ENCODE assay signal across 8 cellular contexts in genomic region chr7:100611983-100612729, GRCh38. TPM values are rescaled to one million over a fixed set of nuclear protein-coding genes. Genes with fewer than 3 reads are reported as not detected.
DNase-seq lines count a peak whose midpoint lies in the region; ATAC-seq and TF ChIP-seq lines count a peak whose summit lies in the region.

Gene MOSPD3 (plus strand): TSS chr7:100612540. CDS start chr7:100612792, 252 bp downstream.

- H3K27ac ChIP-seq in heart left ventricle (peak within 1 kb of the TSS; percentile 75 to 98 (median 94)), upper lobe of left lung (peak within 1 kb of the TSS; percentile 80 to 94 (median 90))

- WGBS in heart left ventricle, 4 donors = 0 to 1% (median 0%) methylated on average over 46 to 61 of the region's 61 CpGs
- 0 to 1% methylated on average over 24 to 59 of the region's 61 CpGs for WGBS in upper lobe of left lung, 2 donors

- TF ChIP-seq POLR2A in heart left ventricle (IDR thresholded peaks at IDR 0.05) (peak; percentile 53 to 58), upper lobe of left lung (IDR thresholded peaks at IDR 0.05) (peak; percentile 48 to 93 (median 88))

- no peaks in the 10 kb centered on the region for H3K27me3 ChIP-seq in heart left ventricle
- no peaks in the 10 kb centered on the region for H3K27me3 ChIP-seq in upper lobe of left lung

- in situ Hi-C loops in GM13976 (cut with MboI; ENCODE audit: low sequenced_read_pairs, unreplicated experiment) = no loop called here

- DNase-seq in GM13976 (ENCODE audit: low spot score) (peak; percentile 100), NCI-H146 treated with DMSO at 0.1 percent for 48 hours (lab: John Stamatoyannopoulos, UW; ENCODE audit: unreplicated experiment) (peak; percentile 98), amniotic epithelial cell (ENCODE audit: low read depth) (peak; percentile 99), heart left ventricle (peak; percentile 98 to 99 (median 98)), pons (ENCODE audit: low spot score) (peak; percentile 100), upper lobe of left lung (peak; percentile 99 to 100)

- H3K4me1 ChIP-seq in heart left ventricle = peaks cover 0 to 24% (median 12%) of the 10 kb centered on the region in 12 donors
- H3K4me1 ChIP-seq in upper lobe of left lung = peaks cover 8 to 17% (median 10%) of the 10 kb centered on the region in 4 donors

- no peak for TF ChIP-seq CTCF in GM13976 (IDR thresholded peaks at IDR 0.05; ENCODE audit: borderline replicate concordance, control extremely low read depth, extremely low read depth, insufficient read depth, missing control alignments)
- no peak for TF ChIP-seq CTCF in heart left ventricle (IDR thresholded peaks at IDR 0.05)
- TF ChIP-seq CTCF in upper lobe of left lung (IDR thresholded peaks at IDR 0.05) = peak in 3 of 6 experiments; percentile 28 to 46 (median 29)

- peak; percentile 92 for ATAC-seq in HG02870 (IDR thresholded peaks at IDR 0.05; ENCODE audit: unreplicated experiment)
- ATAC-seq in heart left ventricle = peak; percentile 96 to 98 (median 98)
- ATAC-seq in upper lobe of left lung (ENCODE audit: low FRiP score in 2 of 2) = peak; percentile 98

- no peak for TF ChIP-seq EP300 in upper lobe of left lung (IDR thresholded peaks at IDR 0.05)

- H3K4me3 ChIP-seq in heart left ventricle = peak within 1 kb of the TSS; percentile 54 to 90 (median 76)
- peak within 1 kb of the TSS; percentile 37 to 82 (median 76) for H3K4me3 ChIP-seq in upper lobe of left lung

- intact Hi-C loops in T-helper 1 cell treated with Interleukin-12 subunit alpha and Interleukin-12 subunit beta and Interleukin-4 antibody, amounts not matched to agents 30 ng/mL and 1 ng/mL, for 36 hours (cut with micrococcal nuclease) = loop anchor here (1.0 to 5.0 kb wide), 12 partner anchors 8 to 640 kb away; partner anchors contain the start of genes ACTL6B, FBXO24, GNB2 and LRCH4
- intact Hi-C loops in heart left ventricle (cut with DNase I) = loop anchor here in 7 of 10 donors (1.0 to 10.0 kb wide), 7 partner anchors 25 to 80 kb away; partner anchors contain the start of genes GNB2 (in 4 of the 7), GIGYF1 (in 3 of the 7), FBXO24 (in 2 of the 7) and LRCH4 (in 2 of the 7)

- H3K36me3 ChIP-seq in heart left ventricle (peaks cover 0 to 14% (median 0%) of the 10 kb centered on the region in 9 donors), upper lobe of left lung (peaks cover 0 to 6% (median 3%) of the 10 kb centered on the region in 4 donors)

- H3K9me3 ChIP-seq in heart left ventricle (no peaks in the 10 kb centered on the region), upper lobe of left lung (no peaks in the 10 kb centered on the region)

RNA-seq across cellular contexts. Expression of gene MOSPD3, which starts in this region (rescaled TPM):
- total RNA-seq in T-helper 1 cell treated with Interleukin-12 subunit alpha and Interleukin-12 subunit beta and Interleukin-4 antibody, amounts not matched to agents 30 ng/mL and 1 ng/mL, for 36 hours = 44.0 and 44.4 TPM in 2 replicates
- total RNA-seq in heart left ventricle (10 to 100 TPM in 5 of 9 donors, 1 to 10 TPM in 4; 6.7 to 13.8 (median 10.4) TPM), upper lobe of left lung (10 to 100 TPM in 5 of 6 donors, 1 to 10 TPM in 1; 9.9 to 25.8 (median 16.0) TPM)
- 10 to 100 TPM; 10.4 to 12.3 TPM for polyA plus RNA-seq in heart left ventricle

Comparison
In these comparisons a context has a peak if more than half of its experiments do, and no peak if none do; other contexts are left out.
1. Peak in every context shown above with its lines: DNase-seq, ATAC-seq, H3K4me3 ChIP-seq and H3K27ac ChIP-seq.